Comparison of ENCODE assay signal across 19 cellular contexts in the genomic region with DNA sequence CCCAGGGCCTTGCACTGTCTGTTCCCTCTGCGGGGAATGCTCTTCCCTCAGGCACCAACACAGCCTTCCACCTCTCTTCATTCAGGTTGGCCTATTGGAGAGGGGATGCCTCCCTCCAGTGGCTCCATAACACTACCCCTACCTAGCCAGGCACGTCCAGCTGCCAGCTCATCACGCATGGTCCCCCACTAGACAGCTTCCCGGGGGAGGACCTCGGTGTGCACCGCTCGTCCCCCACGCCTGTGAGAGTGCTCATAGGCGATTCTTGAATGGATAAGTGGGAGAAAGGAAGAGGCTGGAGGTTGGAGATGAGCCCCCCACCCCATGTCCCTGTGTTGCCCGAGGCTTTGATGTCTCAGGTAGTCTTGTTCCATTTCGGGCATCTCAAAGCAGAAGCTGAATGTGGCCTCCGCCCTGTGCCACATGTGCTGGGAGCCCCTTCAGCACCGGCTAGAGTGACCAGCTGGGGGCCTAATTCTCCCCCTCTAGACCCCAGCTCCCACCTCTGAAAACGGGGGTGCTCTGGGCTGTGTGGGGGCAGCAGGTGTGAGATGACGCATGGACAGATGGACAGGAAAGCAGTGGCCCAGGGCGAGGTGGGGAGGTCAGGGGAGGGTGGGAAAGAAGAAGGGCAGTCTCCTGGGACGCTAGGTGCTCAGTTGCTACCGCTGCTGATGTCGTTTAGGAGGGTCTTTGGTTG.
"Had no signal": no experiment of that assay in that cellular context is flagged by ENCODE, and none has a peak within 500 bp of the region (broad histone marks: within the 10 kb centered on the region; RNA-seq: fewer than 3 reads in every experiment).

No MANE protein-coding gene starts in this region.

- ATAC-seq: gastrocnemius medialis; heart right ventricle; left lung; natural killer cell treated with Interleukin-12 subunit alpha and Interleukin-12 subunit beta and Interleukin-15 and Interleukin-18, amount 100 ng/mL, for 72 hours; stimulated activated effector memory CD8-positive, alpha-beta T cell treated with anti-CD3 and anti-CD28 coated beads, Interleukin-12 subunit alpha, Interleukin-12 subunit beta, amount 100 ng/mL, for 72 hours; stimulated activated naive CD8-positive, alpha-beta T cell treated with anti-CD3 and anti-CD28 coated beads, Interleukin-15, Interleukin-2, amounts not matched to agents 100 U/mL and 50 U/mL, for 24 hours had no signal

- H3K9me3 Mint-ChIP-seq: natural killer cell treated with Interleukin-12 subunit alpha and Interleukin-12 subunit beta and Interleukin-15 and Interleukin-18, amount 100 ng/mL, for 72 hours; stimulated activated effector memory CD8-positive, alpha-beta T cell treated with anti-CD3 and anti-CD28 coated beads, Interleukin-12 subunit alpha, Interleukin-12 subunit beta, amount 100 ng/mL, for 72 hours had no signal

- H3K4me1 Mint-ChIP-seq: stimulated activated effector memory CD8-positive, alpha-beta T cell treated with anti-CD3 and anti-CD28 coated beads, Interleukin-12 subunit alpha, Interleukin-12 subunit beta, amount 100 ng/mL, for 72 hours had no signal

- H3K4me3 Mint-ChIP-seq: natural killer cell treated with Interleukin-12 subunit alpha and Interleukin-12 subunit beta and Interleukin-15 and Interleukin-18, amount 100 ng/mL, for 72 hours; stimulated activated effector memory CD8-positive, alpha-beta T cell treated with anti-CD3 and anti-CD28 coated beads, Interleukin-12 subunit alpha, Interleukin-12 subunit beta, amount 100 ng/mL, for 72 hours had no signal

- H3K27me3 ChIP-seq: colonic mucosa, right atrium auricular region, upper lobe of left lung, uterus had no signal

- H3K9me3 ChIP-seq: colonic mucosa, esophagus muscularis mucosa, gastrocnemius medialis, heart right ventricle, right atrium auricular region, tibial artery, upper lobe of left lung, uterus had no signal

- H3K4me3 ChIP-seq: colonic mucosa, esophagus muscularis mucosa, gastrocnemius medialis, heart right ventricle, left lung, lung, right atrium auricular region, tibial artery, upper lobe of left lung, uterus had no signal

- H3K36me3 Mint-ChIP-seq: natural killer cell treated with Interleukin-12 subunit alpha and Interleukin-12 subunit beta and Interleukin-15 and Interleukin-18, amount 100 ng/mL, for 72 hours; stimulated activated effector memory CD8-positive, alpha-beta T cell treated with anti-CD3 and anti-CD28 coated beads, Interleukin-12 subunit alpha, Interleukin-12 subunit beta, amount 100 ng/mL, for 72 hours had no signal

- H3K4me1 ChIP-seq: colonic mucosa, esophagus muscularis mucosa, gastrocnemius medialis, heart right ventricle, left lung, right atrium auricular region, tibial artery, upper lobe of left lung, uterus had no signal

- DNase-seq: cerebellar nuclear complex; colonic mucosa; effector CD8-positive, alpha-beta T cell; gastrocnemius medialis; heart right ventricle; left lung; midbrain; small intestine; stimulated activated CD4-positive, alpha-beta T cell treated with anti-CD3 and anti-CD28 coated beads, Interleukin-4, amount 100 ng/mL, for 1 hour; stimulated activated CD8-positive, alpha-beta memory T cell treated with anti-CD3 and anti-CD28 coated beads, Interleukin-4, amount 100 ng/mL, for 48 hours; stimulated activated naive CD8-positive, alpha-beta T cell treated with anti-CD3 and anti-CD28 coated beads, Interleukin-15, Interleukin-2, amounts not matched to agents 100 U/mL and 50 U/mL, for 24 hours; tibial artery; upper lobe of left lung; uterus had no signal

- H3K36me3 ChIP-seq: colonic mucosa, esophagus muscularis mucosa, gastrocnemius medialis, heart right ventricle, left lung, right atrium auricular region, tibial artery, upper lobe of left lung, uterus had no signal

- H3K27ac ChIP-seq: colonic mucosa, esophagus muscularis mucosa, gastrocnemius medialis, heart right ventricle, left lung, right atrium auricular region, tibial artery, upper lobe of left lung, uterus had no signal

- H3K27ac Mint-ChIP-seq: natural killer cell treated with Interleukin-12 subunit alpha and Interleukin-12 subunit beta and Interleukin-15 and Interleukin-18, amount 100 ng/mL, for 72 hours; stimulated activated effector memory CD8-positive, alpha-beta T cell treated with anti-CD3 and anti-CD28 coated beads, Interleukin-12 subunit alpha, Interleukin-12 subunit beta, amount 100 ng/mL, for 72 hours had no signal
